In the genomic region with DNA sequence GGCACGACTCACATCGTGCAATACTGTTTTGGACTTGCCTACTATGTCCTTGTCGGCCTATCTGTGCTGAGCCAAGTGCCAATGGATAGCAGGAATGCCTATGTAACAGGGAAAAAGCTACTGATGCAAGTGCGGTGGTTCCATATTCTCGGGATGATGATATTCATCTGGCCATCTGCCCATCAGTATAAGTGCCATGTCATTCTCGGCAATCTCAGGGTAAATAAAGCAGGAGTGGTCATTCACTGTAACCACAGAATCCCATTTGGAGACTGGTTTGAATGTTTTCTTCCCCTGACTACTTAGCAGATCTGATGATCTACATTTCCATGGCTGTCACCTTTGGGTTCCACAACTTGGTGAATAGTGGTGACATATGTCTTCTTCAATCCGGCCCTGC, we compare ENCODE assay signal across 28 cellular contexts. TPM values are rescaled to one million over a fixed set of nuclear protein-coding genes. Genes with fewer than 3 reads are reported as not detected.
"Had no signal": no experiment of that assay in that cellular context is flagged by ENCODE, and none has a peak within 500 bp of the region (broad histone marks: within the 10 kb centered on the region; RNA-seq: fewer than 3 reads in every experiment).

No MANE protein-coding gene starts in this region.

- H3K4me3 ChIP-seq: coronary artery, esophagus squamous epithelium, gastrocnemius medialis, heart left ventricle, ovary, prostate gland, right atrium auricular region, upper lobe of left lung had no signal

- H3K4me3 Mint-ChIP-seq: activated naive CD4-positive, alpha-beta T cell treated with anti-CD3 and anti-CD28 coated beads for 36 hours; activated naive CD8-positive, alpha-beta T cell treated with anti-CD3 and anti-CD28 coated beads, Interleukin-2, amount 10 ng/mL, durations not matched to agents 7 days and 5 days; endodermal cell; natural killer cell treated with Interleukin-12 subunit alpha and Interleukin-12 subunit beta and Interleukin-15 and Interleukin-18, amount 100 ng/mL, for 72 hours had no signal

- H3K9me3 Mint-ChIP-seq: activated naive CD4-positive, alpha-beta T cell treated with anti-CD3 and anti-CD28 coated beads for 36 hours; endodermal cell had no signal

- H3K27ac ChIP-seq: coronary artery, esophagus squamous epithelium, gastrocnemius medialis, heart left ventricle, neutrophil, ovary, prostate gland, right atrium auricular region, upper lobe of left lung had no signal

- H3K27me3 ChIP-seq: esophagus squamous epithelium, gastrocnemius medialis, heart left ventricle, neutrophil, ovary, right atrium auricular region, upper lobe of left lung had no signal

- DNase-seq: activated CD4-positive, alpha-beta T cell treated with anti-CD3 and anti-CD28 coated beads for 4 hours; activated CD4-positive, alpha-beta T cell treated with anti-CD3 and anti-CD28 coated beads, Interleukin-2, amount 50 U/mL, for 48 hours; activated CD4-positive, CD25-positive, alpha-beta regulatory T cell; activated CD8-positive, alpha-beta memory T cell treated with anti-CD3 and anti-CD28 coated beads, Interleukin-2, amount 50 U/mL, for 48 hours; activated effector memory CD4-positive, alpha-beta T cell treated with Interleukin-2 at 50 U/mL for 16 hours; activated naive CD4-positive, alpha-beta T cell treated with anti-CD3 and anti-CD28 coated beads for 36 hours; activated naive CD8-positive, alpha-beta T cell treated with anti-CD3 and anti-CD28 coated beads, Interleukin-2, amount 10 ng/mL, durations not matched to agents 7 days and 5 days; activated T-cell treated with anti-CD3 and anti-CD28 coated beads, Interleukin-2, amount 50 U/mL, for 48 hours; amniotic stem cell; cerebellar nuclear complex; esophagus squamous epithelium; gastrocnemius medialis; heart left ventricle; left cardiac atrium; ovary; stimulated activated CD4-positive, alpha-beta T cell treated with anti-CD3 and anti-CD28 coated beads, Interleukin-4, amount 100 ng/mL, for 24 hours; stimulated activated naive CD8-positive, alpha-beta T cell treated with anti-CD3 and anti-CD28 coated beads, Interleukin-15, Interleukin-2, amounts not matched to agents 100 U/mL and 50 U/mL, for 24 hours had no signal

- H3K4me1 Mint-ChIP-seq: activated naive CD8-positive, alpha-beta T cell treated with anti-CD3 and anti-CD28 coated beads, Interleukin-2, amount 10 ng/mL, durations not matched to agents 7 days and 5 days; endodermal cell had no signal

- H3K36me3 Mint-ChIP-seq: activated naive CD8-positive, alpha-beta T cell treated with anti-CD3 and anti-CD28 coated beads, Interleukin-2, amount 10 ng/mL, durations not matched to agents 7 days and 5 days; natural killer cell treated with Interleukin-12 subunit alpha and Interleukin-12 subunit beta and Interleukin-15 and Interleukin-18, amount 100 ng/mL, for 72 hours had no signal

- H3K27ac Mint-ChIP-seq: activated naive CD4-positive, alpha-beta T cell treated with anti-CD3 and anti-CD28 coated beads for 36 hours; activated naive CD8-positive, alpha-beta T cell treated with anti-CD3 and anti-CD28 coated beads, Interleukin-2, amount 10 ng/mL, durations not matched to agents 7 days and 5 days; endodermal cell; natural killer cell treated with Interleukin-12 subunit alpha and Interleukin-12 subunit beta and Interleukin-15 and Interleukin-18, amount 100 ng/mL, for 72 hours had no signal

RNA-seq across cellular contexts. Expression of gene OOSP3, which starts 20.1 kb away (rescaled TPM):
- total RNA-seq: activated CD8-positive, alpha-beta memory T cell treated with anti-CD3 and anti-CD28 coated beads for 36 hours; activated naive CD4-positive, alpha-beta T cell treated with anti-CD3 and anti-CD28 coated beads for 36 hours; activated naive CD8-positive, alpha-beta T cell treated with anti-CD3 and anti-CD28 coated beads, Interleukin-2, amount 10 ng/mL, durations not matched to agents 7 days and 5 days; endodermal cell; esophagus squamous epithelium; gastrocnemius medialis; heart left ventricle; left cardiac atrium; liver; natural killer cell treated with Interleukin-12 subunit alpha and Interleukin-12 subunit beta and Interleukin-15 and Interleukin-18, amount 100 ng/mL, for 72 hours; ovary; prostate gland; right atrium auricular region; subcutaneous adipose tissue; upper lobe of left lung had no signal
- polyA plus RNA-seq: heart left ventricle, liver, ovary had no signal

RNA-seq across cellular contexts. Expression of gene TCN1, which starts 32.4 kb away (rescaled TPM):
- total RNA-seq: activated CD8-positive, alpha-beta memory T cell treated with anti-CD3 and anti-CD28 coated beads for 36 hours; activated naive CD4-positive, alpha-beta T cell treated with anti-CD3 and anti-CD28 coated beads for 36 hours; activated naive CD8-positive, alpha-beta T cell treated with anti-CD3 and anti-CD28 coated beads, Interleukin-2, amount 10 ng/mL, durations not matched to agents 7 days and 5 days; endodermal cell; gastrocnemius medialis; left cardiac atrium; natural killer cell treated with Interleukin-12 subunit alpha and Interleukin-12 subunit beta and Interleukin-15 and Interleukin-18, amount 100 ng/mL, for 72 hours; right atrium auricular region had no signal
- polyA plus RNA-seq: ovary had no signal

RNA-seq across cellular contexts. Expression of gene OOSP1, which starts 39.6 kb away (rescaled TPM):
- total RNA-seq: activated CD8-positive, alpha-beta memory T cell treated with anti-CD3 and anti-CD28 coated beads for 36 hours; activated naive CD4-positive, alpha-beta T cell treated with anti-CD3 and anti-CD28 coated beads for 36 hours; activated naive CD8-positive, alpha-beta T cell treated with anti-CD3 and anti-CD28 coated beads, Interleukin-2, amount 10 ng/mL, durations not matched to agents 7 days and 5 days; endodermal cell; esophagus squamous epithelium; gastrocnemius medialis; left cardiac atrium; liver; natural killer cell treated with Interleukin-12 subunit alpha and Interleukin-12 subunit beta and Interleukin-15 and Interleukin-18, amount 100 ng/mL, for 72 hours; ovary; prostate gland; right atrium auricular region; subcutaneous adipose tissue had no signal
- polyA plus RNA-seq: heart left ventricle, liver, ovary, thymus had no signal

RNA-seq across cellular contexts. Expression of gene CBLIF, which starts 53.4 kb away (rescaled TPM):
- total RNA-seq: activated CD8-positive, alpha-beta memory T cell treated with anti-CD3 and anti-CD28 coated beads for 36 hours; activated naive CD4-positive, alpha-beta T cell treated with anti-CD3 and anti-CD28 coated beads for 36 hours; activated naive CD8-positive, alpha-beta T cell treated with anti-CD3 and anti-CD28 coated beads, Interleukin-2, amount 10 ng/mL, durations not matched to agents 7 days and 5 days; endodermal cell; esophagus squamous epithelium; gastrocnemius medialis; heart left ventricle; left cardiac atrium; liver; natural killer cell treated with Interleukin-12 subunit alpha and Interleukin-12 subunit beta and Interleukin-15 and Interleukin-18, amount 100 ng/mL, for 72 hours; ovary; prostate gland; right atrium auricular region; subcutaneous adipose tissue; upper lobe of left lung had no signal
- polyA plus RNA-seq: heart left ventricle, liver, ovary had no signal
